Comparison of ENCODE assay signal across 8 cellular contexts in the genomic region with DNA sequence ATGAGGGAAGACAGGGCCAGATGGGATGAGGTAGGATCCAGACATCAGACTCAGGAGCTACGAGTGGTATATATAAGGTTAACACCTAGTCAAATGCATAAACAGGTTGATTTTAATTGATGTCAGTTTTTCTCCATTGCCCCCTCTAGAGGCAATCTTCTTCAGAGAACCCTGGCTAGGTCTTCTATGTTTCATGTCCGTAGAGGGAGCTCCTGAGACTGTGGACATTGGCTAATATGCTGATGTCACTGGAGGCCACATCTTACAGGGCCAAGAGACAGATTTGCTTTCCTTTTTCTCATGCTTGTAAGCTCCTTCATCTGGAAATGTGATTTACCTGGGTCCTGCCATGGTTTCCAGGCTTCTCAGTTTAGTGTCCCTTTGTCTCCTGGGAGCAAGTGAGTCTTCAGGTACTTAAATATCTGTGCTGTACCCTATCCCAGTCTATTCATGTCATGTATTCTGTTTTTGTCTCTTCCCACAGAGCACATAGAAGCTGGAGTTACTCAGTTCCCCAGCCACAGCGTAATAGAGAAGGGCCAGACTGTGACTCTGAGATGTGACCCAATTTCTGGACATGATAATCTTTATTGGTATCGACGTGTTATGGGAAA.
DNase-seq lines count a peak whose midpoint lies in the region; ATAC-seq and TF ChIP-seq lines count a peak whose summit lies in the region.

No MANE protein-coding gene starts in this region.

- no peaks in the 10 kb centered on the region for H3K27me3 Mint-ChIP-seq in activated naive CD4-positive, alpha-beta T cell treated with anti-CD3 and anti-CD28 coated beads for 36 hours (ENCODE audit: low read depth)

- CTCF ChIA-PET in activated naive CD4-positive, alpha-beta T cell treated with anti-CD3 and anti-CD28 coated beads for 36 hours (lab: Charles Lee): interaction anchor here (0.5 to 2.9 kb wide), 24 partner anchors 9 to 293 kb away, joined by 3 to 20 read pairs (median 4); partner anchors contain the start of gene EPHB6

- H3K4me3 Mint-ChIP-seq in activated naive CD4-positive, alpha-beta T cell treated with anti-CD3 and anti-CD28 coated beads for 36 hours: peak overlapping the region; percentile 44

- DNase-seq in activated naive CD4-positive, alpha-beta T cell treated with anti-CD3 and anti-CD28 coated beads for 36 hours: no peak
- no peak for DNase-seq in activated naive CD4-positive, alpha-beta T cell treated with Interleukin-2 at 50 U/mL for 16 hours
- DNase-seq in SK-N-DZ (ENCODE audit: low spot score) (peak; percentile 73), fibroblast of villous mesenchyme (ENCODE audit: low read depth) (peak; percentile 87), sciatic nerve (ENCODE audit: low spot score) (no peak), NCI-H1436 (lab: John Stamatoyannopoulos, UW) (no peak)

- H3K4me1 Mint-ChIP-seq in activated naive CD4-positive, alpha-beta T cell treated with anti-CD3 and anti-CD28 coated beads for 36 hours (ENCODE audit: low read depth): peaks cover 12% of the 10 kb centered on the region

- H3K36me3 Mint-ChIP-seq in activated naive CD4-positive, alpha-beta T cell treated with anti-CD3 and anti-CD28 coated beads for 36 hours (ENCODE audit: low read depth): no peaks in the 10 kb centered on the region

- peak; percentile 85 for TF ChIP-seq CTCF in fibroblast of villous mesenchyme (IDR thresholded peaks at IDR 0.05; ENCODE audit: insufficient read depth, low read depth, low read length)

- intact Hi-C loops in activated naive CD4-positive, alpha-beta T cell treated with anti-CD3 and anti-CD28 coated beads for 36 hours (cut with micrococcal nuclease): loop anchor here (1.0 to 5.0 kb wide), 5 partner anchors 29 to 200 kb away; no protein-coding TSS in a partner anchor
- intact Hi-C loops in sciatic nerve (cut with DNase I): no loop called here

- peak overlapping the region; percentile 70 for H3K27ac Mint-ChIP-seq in activated naive CD4-positive, alpha-beta T cell treated with anti-CD3 and anti-CD28 coated beads for 36 hours

- no peaks in the 10 kb centered on the region for H3K9me3 Mint-ChIP-seq in activated naive CD4-positive, alpha-beta T cell treated with anti-CD3 and anti-CD28 coated beads for 36 hours

- H3K4me3 ChIP-seq in fibroblast of villous mesenchyme (ENCODE audit: low read depth, low read length): no peak overlapping the region

- peak; percentile 84 for ATAC-seq in GM21367 (IDR thresholded peaks at IDR 0.05; ENCODE audit: unreplicated experiment)
- ATAC-seq in HG03457 (IDR thresholded peaks at IDR 0.05; ENCODE audit: unreplicated experiment): peak; percentile 62
- peak; percentile 45 for ATAC-seq in sciatic nerve

Comparison
In these comparisons a context has a peak if more than half of its experiments do, and no peak if none do; other contexts are left out.
1. DNase-seq: peak in SK-N-DZ (single experiment) and fibroblast of villous mesenchyme (single experiment); none in activated naive CD4-positive, alpha-beta T cell treated with anti-CD3 and anti-CD28 coated beads for 36 hours (single experiment), activated naive CD4-positive, alpha-beta T cell treated with Interleukin-2 at 50 U/mL for 16 hours (single experiment), sciatic nerve (single experiment) and NCI-H1436 (single experiment).
2. Peak in every context shown above with its lines, with median percentiles within 50 percentile points of each other: ATAC-seq.